In genomic region chr2:85878719-85879390, GRCh38 we compare ENCODE assay signal across 11 cellular contexts. TPM values are rescaled to one million over a fixed set of nuclear protein-coding genes. Genes with fewer than 3 reads are reported as not detected.
A peak's percentile ranks its signal among the peaks of the same experiment; 100 is the strongest.
DNase-seq lines count a peak whose midpoint lies in the region; TF ChIP-seq lines count a peak whose summit lies in the region.
"Had no signal": no experiment of that assay in that cellular context is flagged by ENCODE, and none has a peak within 500 bp of the region (broad histone marks: within the 10 kb centered on the region; RNA-seq: fewer than 3 reads in every experiment).

No MANE protein-coding gene starts in this region.

- intact Hi-C loops in CD4-positive, alpha-beta memory T cell (cut with micrococcal nuclease), result loop anchor here (1.0 kb wide), 1 partner anchor 8 kb away; no protein-coding TSS in a partner anchor

- CTCF ChIA-PET in CD4-positive, alpha-beta memory T cell (lab: Charles Lee; ENCODE audit: partially characterized antibody), result interaction anchor here (0.8 to 3.6 kb wide), 7 partner anchors 9 to 200 kb away, joined by 3 to 43 read pairs (median 6); partner anchors contain the start of gene ST3GAL5

- peaks cover 19% of the 10 kb centered on the region for H3K79me1 ChIP-seq in mesenchymal stem cell (replicated peaks; ENCODE audit: low read length, poor library complexity, severe bottlenecking)

- H2BK12ac ChIP-seq in mesenchymal stem cell (ENCODE audit: low read length in 2 of 2), result peak overlapping the region in 1 of 2 experiments; percentile 78

- no peaks in the 10 kb centered on the region for H3K27me3 Mint-ChIP-seq in CD4-positive, alpha-beta memory T cell
- no peaks in the 10 kb centered on the region for H3K27me3 Mint-ChIP-seq in IgD-negative memory B cell

- no peak overlapping the region for H4K8ac ChIP-seq in mesenchymal stem cell (ENCODE audit: low read length)

- H3K18ac ChIP-seq in mesenchymal stem cell (ENCODE audit: low read depth in 1 of 2, low read length in 2 of 2), result peak overlapping the region in 1 of 2 experiments; percentile 29

- peaks cover 36 to 39% of the 10 kb centered on the region in 2 donors for H3K36me3 Mint-ChIP-seq in CD4-positive, alpha-beta memory T cell
- H3K36me3 Mint-ChIP-seq in IgD-negative memory B cell, result peaks cover 19% of the 10 kb centered on the region

- no peak overlapping the region for H3K27ac ChIP-seq in CD4-positive, alpha-beta memory T cell (ENCODE audit: low read depth, low read length)
- H3K27ac ChIP-seq in mesenchymal stem cell (ENCODE audit: low read length, poor library complexity, severe bottlenecking), result no peak overlapping the region
- H3K27ac ChIP-seq in brain microvascular endothelial cell, result no peak overlapping the region

- H3K9ac ChIP-seq in mesenchymal stem cell (ENCODE audit: low read length), result no peak overlapping the region

- H3K14ac ChIP-seq in mesenchymal stem cell (ENCODE audit: low read length in 2 of 2), result no peak overlapping the region

- H4K91ac ChIP-seq in mesenchymal stem cell (ENCODE audit: low read length), result peak overlapping the region; percentile 8

- H3K27ac Mint-ChIP-seq in CD4-positive, alpha-beta memory T cell, result peak overlapping the region in 6 of 7 donors; percentile 37 to 92 (median 70)
- peak overlapping the region; percentile 38 to 69 (median 42) for H3K27ac Mint-ChIP-seq in IgD-negative memory B cell

- in situ Hi-C loops in astrocyte of the spinal cord (cut with HindIII; ENCODE audit: low sequenced_read_pairs), result no loop called here
- in situ Hi-C loops in brain microvascular endothelial cell (cut with HindIII; ENCODE audit: low pct_ligation_motif_present, low sequenced_read_pairs), result no loop called here

- TF ChIP-seq CTCF in astrocyte of the spinal cord (IDR thresholded peaks at IDR 0.05; ENCODE audit: low read depth, low read length) (no peak), brain microvascular endothelial cell (IDR thresholded peaks at IDR 0.05; ENCODE audit: low read depth, low read length, missing control alignments) (no peak)

- H2BK120ac ChIP-seq in mesenchymal stem cell (ENCODE audit: low read depth, low read length), result peak overlapping the region; percentile 6

- H3K27me3 ChIP-seq in CD4-positive, alpha-beta memory T cell (ENCODE audit: insufficient read depth, low read length), result no peaks in the 10 kb centered on the region
- H3K27me3 ChIP-seq in mesenchymal stem cell (ENCODE audit: control insufficient read depth in 1 of 2, insufficient read depth in 1 of 2, low read length in 2 of 2), result no peaks in the 10 kb centered on the region
- H3K27me3 ChIP-seq in brain microvascular endothelial cell (replicated peaks), result no peaks in the 10 kb centered on the region

- no peaks in the 10 kb centered on the region for H3K9me3 ChIP-seq in CD4-positive, alpha-beta memory T cell (ENCODE audit: control insufficient read depth in 1 of 2, low read length in 2 of 2)
- H3K9me3 ChIP-seq in mesenchymal stem cell (ENCODE audit: control insufficient read depth, low read length), result no peaks in the 10 kb centered on the region

- H3K36me3 ChIP-seq in CD4-positive, alpha-beta memory T cell (ENCODE audit: insufficient read depth, low read length), result no peaks in the 10 kb centered on the region
- H3K36me3 ChIP-seq in mesenchymal stem cell (ENCODE audit: control insufficient read depth in 1 of 2, insufficient read depth in 2 of 2, low read depth in 1 of 2, low read length in 2 of 2) (peaks cover 5 to 36% of the 10 kb centered on the region in 2 experiments), brain microvascular endothelial cell (replicated peaks) (no peaks in the 10 kb centered on the region)

- H3K4me1 Mint-ChIP-seq in CD4-positive, alpha-beta memory T cell, result peaks cover 46 to 82% (median 66%) of the 10 kb centered on the region in 4 donors
- H3K4me1 Mint-ChIP-seq in IgD-negative memory B cell, result peaks cover 59 to 67% (median 61%) of the 10 kb centered on the region in 3 donors

- H2BK15ac ChIP-seq in mesenchymal stem cell (ENCODE audit: low read depth, poor library complexity, severe bottlenecking), result no peak overlapping the region

- H2BK5ac ChIP-seq in mesenchymal stem cell (ENCODE audit: low read depth, low read length, poor library complexity, severe bottlenecking), result no peak overlapping the region

- H3K4me1 ChIP-seq in CD4-positive, alpha-beta memory T cell (ENCODE audit: insufficient read depth, low read length), result peaks cover 24% of the 10 kb centered on the region
- H3K4me1 ChIP-seq in mesenchymal stem cell (ENCODE audit: control insufficient read depth, insufficient read depth, low read depth, low read length), result peaks cover 10% of the 10 kb centered on the region

- peak overlapping the region; percentile 11 for H2AK5ac ChIP-seq in mesenchymal stem cell (ENCODE audit: low read length, severe bottlenecking)

- POLR2A ChIA-PET in CD4-positive, alpha-beta memory T cell (lab: Charles Lee; ENCODE audit: partially characterized antibody), result interaction anchor here (0.8 to 3.4 kb wide), 5 partner anchors 9 to 48 kb away, joined by 3 to 21 read pairs (median 5); partner anchors contain the start of gene ST3GAL5

- H3K4ac ChIP-seq in mesenchymal stem cell (ENCODE audit: low read depth in 1 of 2, low read length in 2 of 2), result no peak overlapping the region

- no peak overlapping the region for H3K4me3 ChIP-seq in CD4-positive, alpha-beta memory T cell (ENCODE audit: low read length in 2 of 2)
- no peak overlapping the region for H3K4me3 ChIP-seq in astrocyte of the spinal cord (ENCODE audit: low read depth, low read length)
- H3K4me3 ChIP-seq in mesenchymal stem cell (ENCODE audit: insufficient read depth in 1 of 2, low read depth in 1 of 2, low read length in 2 of 2), result no peak overlapping the region
- no peak overlapping the region for H3K4me3 ChIP-seq in brain microvascular endothelial cell (ENCODE audit: low read depth, low read length)

- peak overlapping the region; percentile 3 to 80 (median 52) for H3K4me3 Mint-ChIP-seq in CD4-positive, alpha-beta memory T cell
- peak overlapping the region in 3 of 4 donors; percentile 15 to 63 (median 33) for H3K4me3 Mint-ChIP-seq in IgD-negative memory B cell

- H2AFZ ChIP-seq in mesenchymal stem cell (ENCODE audit: low read depth, low read length), result no peak overlapping the region

- WGBS in mesenchymal stem cell, result 76% methylated on average over 9 of the region's 9 CpGs

- no peak overlapping the region for H3K4me2 ChIP-seq in mesenchymal stem cell (ENCODE audit: low read length, poor library complexity, severe bottlenecking)

- DNase-seq in CD4-positive, alpha-beta memory T cell, result no peak
- DNase-seq in astrocyte of the spinal cord (ENCODE audit: low read depth, low spot score), result peak; percentile 33
- peak; percentile 20 for DNase-seq in mesenchymal stem cell
- no peak for DNase-seq in brain microvascular endothelial cell
- DNase-seq in NCI-H446 treated with DMSO at 0.1 percent for 48 hours (lab: John Stamatoyannopoulos, UW), result no peak
- DNase-seq in COLO829 (ENCODE audit: low spot score), result no peak
- no peak for DNase-seq in GOT3 (lab: John Stamatoyannopoulos, UW)
- DNase-seq: activated T-cell treated with anti-CD3 and anti-CD28 coated beads for 4 hours, caudate nucleus, NCI-H2171 treated with DMSO at 0.1 percent for 48 hours had no signal

- H3K23ac ChIP-seq in mesenchymal stem cell (ENCODE audit: low read length in 2 of 2), result no peak overlapping the region

- peaks cover 0 to 12% (median 6%) of the 10 kb centered on the region in 8 donors for H3K9me3 Mint-ChIP-seq in CD4-positive, alpha-beta memory T cell
- peaks cover 0 to 9% (median 5%) of the 10 kb centered on the region in 3 donors for H3K9me3 Mint-ChIP-seq in IgD-negative memory B cell

RNA-seq across cellular contexts. Expression of gene ST3GAL5, which starts 9.9 kb away (rescaled TPM):
- total RNA-seq in CD4-positive, alpha-beta memory T cell, result 10 to 100 TPM; 37.1 to 41.7 TPM
- polyA plus RNA-seq in CD4-positive, alpha-beta memory T cell, result 10 to 100 TPM in 1 of 2 donors, 1 to 10 TPM in 1; 8.0 to 13.3 TPM
- 38.2 TPM for polyA plus RNA-seq in IgD-negative memory B cell
- 135 TPM for polyA plus RNA-seq in mesenchymal stem cell (2013, experiment 1 of 2)
- polyA plus RNA-seq in mesenchymal stem cell (2013, experiment 2 of 2), result 140 TPM

Comparison
In these comparisons a context has a peak if more than half of its experiments do, and no peak if none do; other contexts are left out.
1. DNase-seq: peak in astrocyte of the spinal cord (single experiment) and mesenchymal stem cell (single experiment); none in CD4-positive, alpha-beta memory T cell (0 of 5), brain microvascular endothelial cell (single experiment), NCI-H446 treated with DMSO at 0.1 percent for 48 hours (single experiment), COLO829 (single experiment) and GOT3 (single experiment).